16 cellular contexts compared by ENCODE assay signal in genomic region chr20:2234788-2235187, GRCh38.
DNase-seq lines count a peak whose midpoint lies in the region; TF ChIP-seq lines count a peak whose summit lies in the region.
"Had no signal": no experiment of that assay in that cellular context is flagged by ENCODE, and none has a peak within 500 bp of the region (broad histone marks: within the 10 kb centered on the region; RNA-seq: fewer than 3 reads in every experiment).

No MANE protein-coding gene starts in this region.

- H3K4me3 ChIP-seq in A673 (ENCODE audit: low read depth, low read length, poor library complexity, severe bottlenecking), result no peak overlapping the region
- H3K4me3 ChIP-seq: dorsolateral prefrontal cortex, vagina had no signal

- BruUV-seq in A673 (replicated peaks; lab: Mats Ljungman, UMichigan), result no TSS peak

- H3K4me3 Mint-ChIP-seq in HFFc6, result no peak overlapping the region
- H3K4me3 Mint-ChIP-seq: stimulated activated effector memory CD8-positive, alpha-beta T cell treated with anti-CD3 and anti-CD28 coated beads, Interleukin-12 subunit alpha, Interleukin-12 subunit beta, amount 100 ng/mL, for 72 hours had no signal

- H3K4me1 ChIP-seq in A673 (ENCODE audit: insufficient read depth, low read length, poor library complexity, severe bottlenecking), result peaks cover 7% of the 10 kb centered on the region

- H3K27ac Mint-ChIP-seq in HFFc6, result peak overlapping the region; percentile 74
- H3K27ac Mint-ChIP-seq: stimulated activated effector memory CD8-positive, alpha-beta T cell treated with anti-CD3 and anti-CD28 coated beads, Interleukin-12 subunit alpha, Interleukin-12 subunit beta, amount 100 ng/mL, for 72 hours had no signal

- H3K9me3 Mint-ChIP-seq in HFFc6, result no peaks in the 10 kb centered on the region
- H3K9me3 Mint-ChIP-seq: stimulated activated effector memory CD8-positive, alpha-beta T cell treated with anti-CD3 and anti-CD28 coated beads, Interleukin-12 subunit alpha, Interleukin-12 subunit beta, amount 100 ng/mL, for 72 hours had no signal

- TF ChIP-seq CTCF in A673 (conservative IDR thresholded peaks at IDR 0.05; ENCODE audit: low read depth, low read length), result no peak
- TF ChIP-seq CTCF in HFFc6 (IDR thresholded peaks at IDR 0.05), result no peak

- peaks cover 68% of the 10 kb centered on the region for H3K4me1 Mint-ChIP-seq in HFFc6 (ENCODE audit: low read depth)
- H3K4me1 Mint-ChIP-seq: stimulated activated effector memory CD8-positive, alpha-beta T cell treated with anti-CD3 and anti-CD28 coated beads, Interleukin-12 subunit alpha, Interleukin-12 subunit beta, amount 100 ng/mL, for 72 hours had no signal

- CTCF ChIA-PET in A673 (lab: Charles Lee), result no interaction called here

- no peaks in the 10 kb centered on the region for H3K36me3 ChIP-seq in A673 (ENCODE audit: insufficient read depth, low read length, poor library complexity, severe bottlenecking)
- H3K36me3 ChIP-seq: vagina had no signal

- intact Hi-C loops in A673 (cut with micrococcal nuclease; ENCODE audit: unreplicated experiment), result no loop called here

- H3K9me3 ChIP-seq in A673 (ENCODE audit: low read depth, low read length, poor library complexity, severe bottlenecking), result no peaks in the 10 kb centered on the region
- H3K9me3 ChIP-seq: vagina had no signal

- H3K36me3 Mint-ChIP-seq in HFFc6 (ENCODE audit: low read depth), result peaks cover 3% of the 10 kb centered on the region; the same call in 1 of the 2 replicates
- H3K36me3 Mint-ChIP-seq: stimulated activated effector memory CD8-positive, alpha-beta T cell treated with anti-CD3 and anti-CD28 coated beads, Interleukin-12 subunit alpha, Interleukin-12 subunit beta, amount 100 ng/mL, for 72 hours had no signal

- H3K27me3 Mint-ChIP-seq in HFFc6 (ENCODE audit: insufficient read depth), result no peaks in the 10 kb centered on the region; the same call in 1 of the 2 replicates

- H3K27ac ChIP-seq in A673 (ENCODE audit: low read depth, low read length, poor library complexity, severe bottlenecking), result no peak overlapping the region
- H3K27ac ChIP-seq: vagina had no signal

- DNase-seq in A673 (ENCODE audit: low spot score), result peak; percentile 73
- peak; percentile 13 for DNase-seq in HFFc6
- DNase-seq in NCI-H69 (lab: John Stamatoyannopoulos, UW), result peak; percentile 87
- DNase-seq in fibroblast of peridontal ligament (ENCODE audit: extremely low read depth), result peak; percentile 24
- DNase-seq in NCI-H1436 treated with DMSO at 0.1 percent for 48 hours (lab: John Stamatoyannopoulos, UW), result no peak
- no peak for DNase-seq in NCI-H2029 treated with DMSO at 0.1 percent for 48 hours (lab: John Stamatoyannopoulos, UW)
- DNase-seq in NAMALWA (ENCODE audit: low spot score), result no peak
- DNase-seq in putamen (ENCODE audit: low spot score), result no peak
- DNase-seq: activated T-cell treated with anti-CD3 and anti-CD28 coated beads, Interleukin-2, amount 50 U/mL, for 1 hour; amniotic stem cell; EL; NCI-H1105 treated with DMSO at 0.1 percent for 48 hours; stimulated activated CD4-positive, alpha-beta T cell treated with anti-CD3 and anti-CD28 coated beads, Interleukin-4, amount 100 ng/mL, for 1 hour had no signal

- POLR2A ChIA-PET in A673 (lab: Charles Lee; ENCODE audit: low non-redundant PET), result no interaction called here

- H3K27me3 ChIP-seq in A673 (replicated peaks; ENCODE audit: insufficient read depth, low read depth, low read length, poor library complexity), result no peaks in the 10 kb centered on the region
- H3K27me3 ChIP-seq: dorsolateral prefrontal cortex, vagina had no signal

Comparison
In these comparisons a context has a peak if more than half of its experiments do, and no peak if none do; other contexts are left out.
1. DNase-seq: peak in A673 (single experiment), HFFc6 (single experiment), NCI-H69 (single experiment) and fibroblast of peridontal ligament (single experiment); none in NCI-H1436 treated with DMSO at 0.1 percent for 48 hours (single experiment), NCI-H2029 treated with DMSO at 0.1 percent for 48 hours (single experiment), NAMALWA (single experiment) and putamen (single experiment).